ENCODE assay signal across 8 cellular contexts in genomic region chr1:180228648-180229482, GRCh38. TPM values are rescaled to one million over a fixed set of nuclear protein-coding genes. Genes with fewer than 3 reads are reported as not detected.
DNase-seq lines count a peak whose midpoint lies in the region; ATAC-seq and TF ChIP-seq lines count a peak whose summit lies in the region.

No MANE protein-coding gene starts in this region.

- no peaks in the 10 kb centered on the region for H3K9me3 ChIP-seq in mesodermal cell (ENCODE audit: control insufficient read depth, low read length)

- H3K36me3 Mint-ChIP-seq in activated T-cell treated with anti-CD3 and anti-CD28 coated beads, Interleukin-2, amount 50 U/mL, for 4 hours (ENCODE audit: insufficient read depth): no peaks in the 10 kb centered on the region

- TF ChIP-seq CTCF in NB4 (IDR thresholded peaks at IDR 0.05; ENCODE audit: low read depth, low read length) (no peak), cardiac fibroblast (IDR thresholded peaks at IDR 0.05; ENCODE audit: low read depth, low read length) (no peak)

- H3K4me3 Mint-ChIP-seq in activated T-cell treated with anti-CD3 and anti-CD28 coated beads, Interleukin-2, amount 50 U/mL, for 4 hours: peak overlapping the region; percentile 47

- H3K4me3 ChIP-seq in NB4 (ENCODE audit: low read depth, low read length) (peak overlapping the region; percentile 52), cardiac fibroblast (replicated peaks in 1 of 2; ENCODE audit: low read depth in 2 of 2, low read length in 2 of 2) (peak overlapping the region; percentile 5 to 57), mesodermal cell (ENCODE audit: extremely low read depth, insufficient read depth, low read length, poor library complexity, severe bottlenecking) (peak overlapping the region; percentile 39)

- no peak for TF ChIP-seq POLR2A in NB4 (IDR thresholded peaks at IDR 0.05; ENCODE audit: extremely low read depth, insufficient read length)

- H3K9me3 Mint-ChIP-seq in activated T-cell treated with anti-CD3 and anti-CD28 coated beads, Interleukin-2, amount 50 U/mL, for 4 hours: no peaks in the 10 kb centered on the region

- H3K4me1 Mint-ChIP-seq in activated T-cell treated with anti-CD3 and anti-CD28 coated beads, Interleukin-2, amount 50 U/mL, for 4 hours (ENCODE audit: low read depth): peaks cover 18% of the 10 kb centered on the region

- H3K4me1 ChIP-seq in mesodermal cell (ENCODE audit: control insufficient read depth, insufficient read depth, low read length, poor library complexity, severe bottlenecking): peaks cover 22% of the 10 kb centered on the region

- peaks cover 72% of the 10 kb centered on the region for H3K27me3 Mint-ChIP-seq in activated T-cell treated with anti-CD3 and anti-CD28 coated beads, Interleukin-2, amount 50 U/mL, for 4 hours (ENCODE audit: low read depth)

- H3K27ac ChIP-seq in mesodermal cell (ENCODE audit: low read depth, low read length, severe bottlenecking): no peak overlapping the region

- WGBS in mesodermal cell (ENCODE audit: insufficient coverage in 2 of 2), 2 experiments: 1 to 3% methylated on average over 37 to 53 of the region's 57 CpGs

- H3K36me3 ChIP-seq in mesodermal cell (ENCODE audit: control insufficient read depth, insufficient read depth, low read length): no peaks in the 10 kb centered on the region

- ATAC-seq in activated T-cell treated with anti-CD3 and anti-CD28 coated beads, Interleukin-2, amount 50 U/mL, for 4 hours: peak in 1 of 2 donors; percentile 22
- ATAC-seq in GM19351 (IDR thresholded peaks at IDR 0.05; ENCODE audit: unreplicated experiment): no peak
- ATAC-seq in HG03108 (IDR thresholded peaks at IDR 0.05; ENCODE audit: unreplicated experiment): no peak

- DNase-seq in activated T-cell treated with anti-CD3 and anti-CD28 coated beads, Interleukin-2, amount 50 U/mL, for 4 hours: no peak
- DNase-seq in activated T-cell treated with anti-CD3 and anti-CD28 coated beads, Interleukin-2, amount 50 U/mL, for 1 hour: no peak
- peak; percentile 47 for DNase-seq in NB4 (ENCODE audit: low read depth)
- no peak for DNase-seq in cardiac fibroblast (ENCODE audit: low read depth in 2 of 2)
- no peak for DNase-seq in pons (ENCODE audit: low spot score)

RNA-seq across cellular contexts. Expression of gene LHX4, which starts 1.2 kb away (rescaled TPM):
- total RNA-seq in activated T-cell treated with anti-CD3 and anti-CD28 coated beads, Interleukin-2, amount 50 U/mL, for 4 hours: under 1 TPM in 1 of 3 donors, not detected in 2; 0.03 TPM
- not detected for polyA plus RNA-seq in mesodermal cell (2013, experiment 1 of 2)
- polyA plus RNA-seq in mesodermal cell (2013, experiment 2 of 2): not detected
